32 cellular contexts compared by ENCODE assay signal in genomic region chr5:29069104-29069402, GRCh38.
"Had no signal": no experiment of that assay in that cellular context is flagged by ENCODE, and none has a peak within 500 bp of the region (broad histone marks: within the 10 kb centered on the region; RNA-seq: fewer than 3 reads in every experiment).

No MANE protein-coding gene starts in this region.

- H3K4me1 ChIP-seq: ascending aorta, breast epithelium, colonic mucosa, esophagus squamous epithelium, gastroesophageal sphincter had no signal

- H3K27me3 ChIP-seq: ascending aorta, breast epithelium, cardiac muscle cell, colonic mucosa, esophagus squamous epithelium, gastroesophageal sphincter had no signal

- H3K4me1 Mint-ChIP-seq: activated CD4-positive, alpha-beta memory T cell treated with anti-CD3 and anti-CD28 coated beads, Interleukin-2, amount 10 ng/mL, durations not matched to agents 7 days and 5 days; activated CD4-positive, alpha-beta T cell treated with anti-CD3 and anti-CD28 coated beads, Interleukin-2, amount 10 ng/mL, durations not matched to agents 7 days and 5 days; activated naive CD4-positive, alpha-beta T cell treated with anti-CD3 and anti-CD28 coated beads, Interleukin-2, amount 10 ng/mL, durations not matched to agents 7 days and 5 days; activated naive CD8-positive, alpha-beta T cell treated with anti-CD3 and anti-CD28 coated beads, Interleukin-2, amount 10 ng/mL, durations not matched to agents 7 days and 5 days; brain; T-helper 17 cell; WTC11 had no signal

- H3K27ac ChIP-seq: ascending aorta, breast epithelium, cardiac muscle cell, colonic mucosa, epithelial cell of prostate, esophagus squamous epithelium, gastroesophageal sphincter had no signal

- H3K4me3 Mint-ChIP-seq: activated CD4-positive, alpha-beta memory T cell treated with anti-CD3 and anti-CD28 coated beads, Interleukin-2, amount 10 ng/mL, durations not matched to agents 7 days and 5 days; activated CD4-positive, alpha-beta T cell treated with anti-CD3 and anti-CD28 coated beads, Interleukin-2, amount 10 ng/mL, durations not matched to agents 7 days and 5 days; activated naive CD4-positive, alpha-beta T cell treated with anti-CD3 and anti-CD28 coated beads, Interleukin-2, amount 10 ng/mL, durations not matched to agents 7 days and 5 days; activated naive CD8-positive, alpha-beta T cell treated with anti-CD3 and anti-CD28 coated beads, Interleukin-2, amount 10 ng/mL, durations not matched to agents 7 days and 5 days; activated T-cell treated with anti-CD3 and anti-CD28 coated beads, Interleukin-2, amount 50 U/mL, for 24 hours; activated T-cell treated with anti-CD3 and anti-CD28 coated beads, Interleukin-2, amount 50 U/mL, for 72 hours; brain; T-helper 17 cell; T-helper 2 cell treated with Interferon-gamma antibody and Interleukin-4, amounts not matched to agents 5 μg/mL and 100 μg/mL, for 36 hours; WTC11 had no signal

- H3K4me3 ChIP-seq: ascending aorta, breast epithelium, cardiac muscle cell, colonic mucosa, esophagus squamous epithelium, gastroesophageal sphincter had no signal

- H3K9me3 Mint-ChIP-seq: brain had no signal

- H3K36me3 Mint-ChIP-seq: activated naive CD4-positive, alpha-beta T cell treated with anti-CD3 and anti-CD28 coated beads, Interleukin-2, amount 10 ng/mL, durations not matched to agents 7 days and 5 days; activated naive CD4-positive, alpha-beta T cell treated with anti-CD3 and anti-CD28 coated beads, Interleukin-2, amount 50 U/mL, for 72 hours; activated naive CD8-positive, alpha-beta T cell treated with anti-CD3 and anti-CD28 coated beads, Interleukin-2, amount 10 ng/mL, durations not matched to agents 7 days and 5 days; brain had no signal

- H3K27me3 Mint-ChIP-seq: activated CD4-positive, alpha-beta memory T cell treated with anti-CD3 and anti-CD28 coated beads, Interleukin-2, amount 10 ng/mL, durations not matched to agents 7 days and 5 days; activated CD4-positive, alpha-beta T cell treated with anti-CD3 and anti-CD28 coated beads, Interleukin-2, amount 10 ng/mL, durations not matched to agents 7 days and 5 days; activated naive CD4-positive, alpha-beta T cell treated with anti-CD3 and anti-CD28 coated beads, Interleukin-2, amount 10 ng/mL, durations not matched to agents 7 days and 5 days; activated naive CD8-positive, alpha-beta T cell treated with anti-CD3 and anti-CD28 coated beads, Interleukin-2, amount 10 ng/mL, durations not matched to agents 7 days and 5 days; activated T-cell treated with anti-CD3 and anti-CD28 coated beads, Interleukin-2, amount 50 U/mL, for 24 hours; brain; T-helper 17 cell had no signal

- FAIRE-seq: endometrium, endothelial cell of umbilical vein had no signal

- H3K36me3 ChIP-seq: ascending aorta, breast epithelium, cardiac muscle cell, colonic mucosa, esophagus squamous epithelium, gastroesophageal sphincter had no signal

- ATAC-seq: activated naive CD4-positive, alpha-beta T cell treated with anti-CD3 and anti-CD28 coated beads, Interleukin-2, amount 50 U/mL, for 72 hours; activated T-cell treated with anti-CD3 and anti-CD28 coated beads, Interleukin-2, amount 50 U/mL, for 72 hours; gastroesophageal sphincter; T-helper 17 cell; WTC11 had no signal

- H3K9me3 ChIP-seq: ascending aorta, breast epithelium, colonic mucosa, esophagus squamous epithelium, gastroesophageal sphincter had no signal

- DNase-seq: activated CD4-positive, alpha-beta memory T cell treated with anti-CD3 and anti-CD28 coated beads, Interleukin-2, amount 10 ng/mL, durations not matched to agents 7 days and 5 days; activated CD4-positive, alpha-beta T cell treated with anti-CD3 and anti-CD28 coated beads for 1 hour; activated CD4-positive, alpha-beta T cell treated with anti-CD3 and anti-CD28 coated beads for 4 hours; activated CD4-positive, alpha-beta T cell treated with anti-CD3 and anti-CD28 coated beads, Interleukin-2, amount 10 ng/mL, durations not matched to agents 7 days and 5 days; activated CD4-positive, alpha-beta T cell treated with anti-CD3 and anti-CD28 coated beads, Interleukin-2, amount 50 U/mL, for 4 hours; activated CD8-positive, alpha-beta memory T cell treated with anti-CD3 and anti-CD28 coated beads, Interleukin-2, amount 50 U/mL, for 48 hours; activated gamma-delta T cell; activated naive CD4-positive, alpha-beta T cell; activated naive CD4-positive, alpha-beta T cell treated with anti-CD3 and anti-CD28 coated beads, Interleukin-2, amount 10 ng/mL, durations not matched to agents 7 days and 5 days; activated naive CD8-positive, alpha-beta T cell treated with anti-CD3 and anti-CD28 coated beads, Interleukin-2, amount 10 ng/mL, durations not matched to agents 7 days and 5 days; activated T-cell treated with anti-CD3 and anti-CD28 coated beads for 4 hours; activated T-cell treated with anti-CD3 and anti-CD28 coated beads, Interleukin-2, amount 50 U/mL, for 24 hours; activated T-cell treated with anti-CD3 and anti-CD28 coated beads, Interleukin-2, amount 50 U/mL, for 72 hours; central memory CD4-positive, alpha-beta T cell; cerebellar nuclear complex; effector CD8-positive, alpha-beta T cell; esophagus squamous epithelium; foreskin melanocyte; T-helper 1 cell; T-helper 17 cell had no signal

- H3K27ac Mint-ChIP-seq: activated CD4-positive, alpha-beta memory T cell treated with anti-CD3 and anti-CD28 coated beads, Interleukin-2, amount 10 ng/mL, durations not matched to agents 7 days and 5 days; activated CD4-positive, alpha-beta T cell treated with anti-CD3 and anti-CD28 coated beads, Interleukin-2, amount 10 ng/mL, durations not matched to agents 7 days and 5 days; activated naive CD4-positive, alpha-beta T cell treated with anti-CD3 and anti-CD28 coated beads, Interleukin-2, amount 10 ng/mL, durations not matched to agents 7 days and 5 days; activated naive CD4-positive, alpha-beta T cell treated with anti-CD3 and anti-CD28 coated beads, Interleukin-2, amount 50 U/mL, for 72 hours; activated naive CD8-positive, alpha-beta T cell treated with anti-CD3 and anti-CD28 coated beads, Interleukin-2, amount 10 ng/mL, durations not matched to agents 7 days and 5 days; activated T-cell treated with anti-CD3 and anti-CD28 coated beads, Interleukin-2, amount 50 U/mL, for 24 hours; activated T-cell treated with anti-CD3 and anti-CD28 coated beads, Interleukin-2, amount 50 U/mL, for 72 hours; brain; T-helper 17 cell; T-helper 2 cell treated with Interferon-gamma antibody and Interleukin-4, amounts not matched to agents 5 μg/mL and 100 μg/mL, for 36 hours; WTC11 had no signal
